17 cellular contexts compared by ENCODE assay signal in the genomic region with DNA sequence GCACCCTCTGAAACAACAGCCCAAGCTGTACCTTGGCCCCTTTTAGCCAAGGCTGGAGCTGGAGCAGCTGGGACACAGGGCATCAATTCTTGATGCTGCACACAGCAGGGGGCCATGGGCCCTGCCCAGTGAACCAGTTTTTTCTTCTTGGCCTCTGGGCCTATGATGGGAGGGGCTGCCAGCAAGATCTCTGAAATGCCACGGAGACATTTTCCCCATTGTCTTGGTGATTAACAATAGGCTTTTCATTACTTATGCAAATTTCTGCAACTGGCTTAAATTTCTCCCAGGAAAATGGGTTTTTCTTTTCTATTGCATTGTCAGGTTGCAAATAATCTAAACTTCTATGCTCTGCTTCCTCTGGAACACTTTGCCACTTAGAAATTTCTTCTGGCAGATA. TPM values are rescaled to one million over a fixed set of nuclear protein-coding genes. Genes with fewer than 3 reads are reported as not detected.
DNase-seq lines count a peak whose midpoint lies in the region; ATAC-seq, FAIRE-seq and TF ChIP-seq lines count a peak whose summit lies in the region.
"Had no signal": no experiment of that assay in that cellular context is flagged by ENCODE, and none has a peak within 500 bp of the region (broad histone marks: within the 10 kb centered on the region; RNA-seq: fewer than 3 reads in every experiment).

No MANE protein-coding gene starts in this region.

- H3K79me2 ChIP-seq in GM23338 (replicated peaks; ENCODE audit: insufficient read depth) (no peaks in the 10 kb centered on the region), mesendoderm (ENCODE audit: control insufficient read depth, insufficient read depth, low read length) (no peaks in the 10 kb centered on the region), HepG2 (ENCODE audit: insufficient read depth, low read length) (no peaks in the 10 kb centered on the region)

- H3K4ac ChIP-seq in mesendoderm (ENCODE audit: low read depth, low read length), result no peak overlapping the region

- no peak overlapping the region for H3K56ac ChIP-seq in mesendoderm (ENCODE audit: low read length)

- H2BK120ac ChIP-seq in mesendoderm (ENCODE audit: low read depth, low read length), result no peak overlapping the region

- ATAC-seq in GM23338, result no peak
- ATAC-seq in heart right ventricle, result no peak
- ATAC-seq in HepG2, result no peak
- ATAC-seq: HCT116, K562 had no signal

- H3K27me3 ChIP-seq in GM23338 (ENCODE audit: insufficient read depth), result no peaks in the 10 kb centered on the region
- no peaks in the 10 kb centered on the region for H3K27me3 ChIP-seq in mesendoderm (ENCODE audit: insufficient read depth, low read length, poor library complexity)
- H3K27me3 ChIP-seq in heart right ventricle, result no peaks in the 10 kb centered on the region
- H3K27me3 ChIP-seq in HepG2 (ENCODE audit: control insufficient read depth in 1 of 2, insufficient read depth in 2 of 2, low read length in 2 of 2), result no peaks in the 10 kb centered on the region
- H3K27me3 ChIP-seq: BE2C had no signal

- H3K36me3 ChIP-seq in GM23338 (ENCODE audit: insufficient read depth) (no peaks in the 10 kb centered on the region), mesendoderm (ENCODE audit: control insufficient read depth, insufficient read depth, low read length) (no peaks in the 10 kb centered on the region), heart right ventricle (no peaks in the 10 kb centered on the region), HepG2 (replicated peaks in 1 of 2; ENCODE audit: control insufficient read depth in 1 of 2, insufficient read depth in 2 of 2, low read length in 2 of 2) (no peaks in the 10 kb centered on the region)
- H3K36me3 ChIP-seq: BE2C had no signal

- H3K4me1 ChIP-seq in GM23338 (ENCODE audit: insufficient read depth) (no peaks in the 10 kb centered on the region; the same call in 1 of the 2 replicates), mesendoderm (ENCODE audit: control insufficient read depth, low read depth, low read length) (no peaks in the 10 kb centered on the region), heart right ventricle (no peaks in the 10 kb centered on the region), HepG2 (ENCODE audit: insufficient read depth, low read length) (no peaks in the 10 kb centered on the region)
- H3K4me1 ChIP-seq: BE2C, Caco-2 had no signal

- WGBS in mesendoderm (ENCODE audit: extremely low coverage, insufficient coverage, low lambda C conversion rate), result no CpG with 5 or more reads among the region's 1 CpG
- 53 to 69% methylated on average over 1 of the region's 1 CpG for WGBS in heart right ventricle, 2 donors
- WGBS in HepG2 (ENCODE audit: low lambda C conversion rate), result no CpG with 5 or more reads among the region's 1 CpG

- CTCF ChIA-PET in HepG2 (lab: Yijun Ruan, JAX; ENCODE audit: low intra/inter-chr PET ratio, low total read pairs), result no interaction called here

- no peak overlapping the region for H3K27ac ChIP-seq in GM23338 (ENCODE audit: low read depth)
- no peak overlapping the region for H3K27ac ChIP-seq in mesendoderm (ENCODE audit: low read depth, low read length)
- H3K27ac ChIP-seq in heart right ventricle, result no peak overlapping the region
- H3K27ac ChIP-seq in HepG2 (ENCODE audit: extremely low read length, insufficient read depth, low read length), result no peak overlapping the region
- H3K27ac ChIP-seq: C4-2B, HL-60 had no signal

- H4K5ac ChIP-seq in mesendoderm (ENCODE audit: low read length), result no peak overlapping the region

- no peaks in the 10 kb centered on the region for H3F3A ChIP-seq in GM23338 (replicated peaks; ENCODE audit: low read depth)

- H2AFZ ChIP-seq in GM23338 (no peak overlapping the region), HepG2 (ENCODE audit: low read length) (no peak overlapping the region)

- H3K27ac Mint-ChIP-seq in GM23338 (no peak overlapping the region), chondrocyte (ENCODE audit: unreplicated experiment) (no peak overlapping the region)
- H3K27ac Mint-ChIP-seq: CD4-positive, alpha-beta memory T cell had no signal

- in situ Hi-C loops in HepG2 (cut with HindIII; ENCODE audit: extremely low pct_ligation_motif_present, low pct_unique_long_range_greater_than_20kb), result no loop called here

- H3K27me3 Mint-ChIP-seq in GM23338 (ENCODE audit: insufficient read depth, low read depth, poor library complexity) (no peaks in the 10 kb centered on the region), chondrocyte (ENCODE audit: low read depth) (no peaks in the 10 kb centered on the region)
- H3K27me3 Mint-ChIP-seq: CD4-positive, alpha-beta memory T cell had no signal

- H3K4me3 ChIP-seq in GM23338 (no peak overlapping the region), mesendoderm (ENCODE audit: low read length) (no peak overlapping the region), heart right ventricle (no peak overlapping the region), HepG2 (replicated peaks in 1 of 3; ENCODE audit: insufficient read depth in 1 of 3, low read depth in 2 of 3, low read length in 3 of 3) (no peak overlapping the region)
- H3K4me3 ChIP-seq: K562 had no signal

- no peaks in the 10 kb centered on the region for H3K9me3 ChIP-seq in heart right ventricle
- H3K9me3 ChIP-seq in HepG2 (ENCODE audit: low read length), result peaks cover 11% of the 10 kb centered on the region; the same call in 1 of the 2 replicates
- H3K9me3 ChIP-seq: BE2C, Caco-2 had no signal

- no peaks in the 10 kb centered on the region for H3K79me1 ChIP-seq in mesendoderm (ENCODE audit: low read length)

- intact Hi-C loops in head of caudate nucleus (cut with DNase I), result no loop called here
- intact Hi-C loops in heart right ventricle (cut with DNase I), result no loop called here
- intact Hi-C loops in HepG2 (cut with micrococcal nuclease; ENCODE audit: unreplicated experiment), result no loop called here

- no peak overlapping the region for H3K4me2 ChIP-seq in GM23338
- no peak overlapping the region for H3K4me2 ChIP-seq in mesendoderm (ENCODE audit: low read length)
- no peak overlapping the region for H3K4me2 ChIP-seq in HepG2 (ENCODE audit: low read depth, low read length)

- no peak overlapping the region for H2AK5ac ChIP-seq in mesendoderm (ENCODE audit: low read length)

- no peak for TF ChIP-seq POLR2A in HepG2 (IDR thresholded peaks at IDR 0.05; ENCODE audit: insufficient read depth in 1 of 2, low read depth in 2 of 2, low read length in 2 of 2)

- TF ChIP-seq CTCF in GM23338 (conservative IDR thresholded peaks at IDR 0.05; ENCODE audit: low read depth in 2 of 2), result no peak
- no peak for TF ChIP-seq CTCF in chondrocyte (IDR thresholded peaks at IDR 0.05)
- no peak for TF ChIP-seq CTCF in heart right ventricle (IDR thresholded peaks at IDR 0.05)
- no peak for TF ChIP-seq CTCF in HepG2 (CRISPR knock-in tag; IDR thresholded peaks at IDR 0.05)

- no peak for FAIRE-seq in HepG2 (lab: Jason Lieb, UNC)
- FAIRE-seq: K562 had no signal

- H3K9me3 Mint-ChIP-seq in GM23338, result peaks cover 2% of the 10 kb centered on the region; the same call in 1 of the 3 replicates
- H3K9me3 Mint-ChIP-seq in chondrocyte (ENCODE audit: low read depth), result peaks cover 27% of the 10 kb centered on the region

- no peak overlapping the region for H3K18ac ChIP-seq in mesendoderm (ENCODE audit: low read length)

- DNase-seq in GM23338 (ENCODE audit: low spot score) (peak; percentile 11), head of caudate nucleus (peak in 28 of 42 donors; percentile 1 to 49 (median 18)), mesendoderm (peak; percentile 21), chondrocyte (ENCODE audit: low spot score) (no peak), heart right ventricle (no peak), NOMO-1 (lab: John Stamatoyannopoulos, UW; ENCODE audit: unreplicated experiment in 2 of 2) (no peak), HepG2 (ENCODE audit: low spot score) (no peak)
- DNase-seq: BE2C; Caco-2; CD4-positive, alpha-beta memory T cell; DMS53 had no signal

- no peak for TF ChIP-seq RAD21 in HepG2 (CRISPR knock-in tag; IDR thresholded peaks at IDR 0.05)

- BruUV-seq in HepG2 (replicated peaks; lab: Mats Ljungman, UMichigan), result no TSS peak

- no peaks in the 10 kb centered on the region for H4K20me1 ChIP-seq in GM23338 (replicated peaks; ENCODE audit: insufficient read depth)
- no peaks in the 10 kb centered on the region for H4K20me1 ChIP-seq in HepG2 (ENCODE audit: insufficient read depth, low read length)

- no peak overlapping the region for H2BK15ac ChIP-seq in mesendoderm (replicated peaks; ENCODE audit: low read depth)

- no peak overlapping the region for H3K9ac ChIP-seq in mesendoderm (ENCODE audit: low read length)
- no peak overlapping the region for H3K9ac ChIP-seq in HepG2 (ENCODE audit: insufficient read depth, low read depth, low read length)

- no peak overlapping the region for H3K23ac ChIP-seq in mesendoderm (ENCODE audit: low read length)

- H3K36me3 Mint-ChIP-seq in GM23338 (ENCODE audit: low read depth), result no peaks in the 10 kb centered on the region
- no peaks in the 10 kb centered on the region for H3K36me3 Mint-ChIP-seq in chondrocyte (ENCODE audit: low read depth)
- H3K36me3 Mint-ChIP-seq: CD4-positive, alpha-beta memory T cell had no signal

- H3K9me2 ChIP-seq in GM23338 (ENCODE audit: insufficient read depth), result no peaks in the 10 kb centered on the region

- TF ChIP-seq EP300 in HepG2 (IDR thresholded peaks at IDR 0.05; ENCODE audit: low read depth in 2 of 2, low read length in 2 of 2), result no peak
- no peak for TF ChIP-seq EP300 in HepG2 (CRISPR knock-in tag; IDR thresholded peaks at IDR 0.05; ENCODE audit: borderline replicate concordance)

- H3K4me1 Mint-ChIP-seq in GM23338, result peaks cover 6% of the 10 kb centered on the region; the same call in 1 of the 3 replicates
- no peaks in the 10 kb centered on the region for H3K4me1 Mint-ChIP-seq in chondrocyte (ENCODE audit: low read depth)
- H3K4me1 Mint-ChIP-seq: CD4-positive, alpha-beta memory T cell had no signal

- POLR2A ChIA-PET in HepG2 (lab: Yijun Ruan, JAX), result no interaction called here

- no peak overlapping the region for H2BK5ac ChIP-seq in mesendoderm (ENCODE audit: low read length)

- H3K4me3 Mint-ChIP-seq in GM23338 (no peak overlapping the region), chondrocyte (ENCODE audit: unreplicated experiment) (no peak overlapping the region)
- H3K4me3 Mint-ChIP-seq: CD4-positive, alpha-beta memory T cell had no signal

- no peak overlapping the region for H4K8ac ChIP-seq in mesendoderm (ENCODE audit: low read depth, low read length)

RNA-seq across cellular contexts. Expression of a gene that starts 49.1 kb away (rescaled TPM):
- 0.45 TPM in 1 of 2 replicates, not detected in the other for total RNA-seq in GM23338 (2014; rRNA removed; shearing (Covaris generic))
- not detected in 2 replicates for polyA plus RNA-seq in GM23338 (2016; fragmentation: Nextera tagmentation; extraction: Ambion mirVana)
- 0.13 TPM for polyA plus RNA-seq in mesendoderm (2013, experiment 1 of 2)
- 0.21 TPM for polyA plus RNA-seq in mesendoderm (2013, experiment 2 of 2)
- not detected in 3 replicates for total RNA-seq in chondrocyte
- total RNA-seq in heart right ventricle, result not detected
- polyA plus RNA-seq in heart right ventricle, result not detected
- total RNA-seq in HepG2 (2016; rRNA removed; fragmentation: Illumina TruSeq; extraction: Trizol), result not detected in 2 replicates
- not detected in 2 replicates for total RNA-seq in HepG2 (2016; cell fraction: cytosol; rRNA removed; fragmentation: Illumina TruSeq; extraction: Trizol; ENCODE audit: low read depth)
- not detected in 2 replicates for total RNA-seq in HepG2 (2016; cell fraction: insoluble cytoplasmic fraction; rRNA removed; fragmentation: Illumina TruSeq; extraction: Trizol)
- total RNA-seq in HepG2 (2016; cell fraction: membrane; rRNA removed; fragmentation: Illumina TruSeq; extraction: Trizol), result not detected in 2 replicates
- total RNA-seq in HepG2 (2016; cell fraction: nucleus; rRNA removed; fragmentation: Illumina TruSeq; extraction: Trizol), result not detected in 2 replicates
- not detected in 2 replicates for polyA plus RNA-seq in HepG2 (2011; rRNA removed)
- not detected in 2 replicates for polyA plus RNA-seq in HepG2 (2011; cell fraction: cytosol; rRNA removed)
- not detected in 2 replicates for polyA plus RNA-seq in HepG2 (2011; cell fraction: nucleus; rRNA removed)
- polyA plus RNA-seq in HepG2 (2012), result not detected in 2 replicates
- polyA plus RNA-seq in HepG2 (2016; cell fraction: cytosol; fragmentation: Illumina TruSeq; extraction: Trizol; ENCODE audit: low read depth), result not detected in 2 replicates
- polyA plus RNA-seq in HepG2 (2016; cell fraction: insoluble cytoplasmic fraction; fragmentation: Illumina TruSeq; extraction: Trizol; ENCODE audit: low read depth), result not detected in 2 replicates
- not detected in 2 replicates for polyA plus RNA-seq in HepG2 (2016; cell fraction: membrane; fragmentation: Illumina TruSeq; extraction: Trizol; ENCODE audit: low read depth)
- not detected in 2 replicates for polyA plus RNA-seq in HepG2 (2016; cell fraction: nucleus; fragmentation: Illumina TruSeq; extraction: Trizol; ENCODE audit: insufficient read depth, low read depth)
- not detected in 2 replicates for polyA minus RNA-seq in HepG2 (2011; rRNA and poly(A)+ RNA removed; ENCODE audit: low replicate concordance)
- not detected in 2 replicates for polyA minus RNA-seq in HepG2 (2011; cell fraction: cytosol; rRNA and poly(A)+ RNA removed)
- polyA minus RNA-seq in HepG2 (2011; cell fraction: nucleus; rRNA and poly(A)+ RNA removed), result not detected in 2 replicates
- total RNA-seq: Caco-2; CD4-positive, alpha-beta memory T cell; K562 had no signal
- polyA plus RNA-seq: CD4-positive, alpha-beta memory T cell had no signal

RNA-seq across cellular contexts. Expression of a gene that starts 54.1 kb away (rescaled TPM):
- 0.45 TPM in 1 of 2 replicates, not detected in the other for total RNA-seq in GM23338 (2014; rRNA removed; shearing (Covaris generic))
- polyA plus RNA-seq in GM23338 (2016; fragmentation: Nextera tagmentation; extraction: Ambion mirVana) (not detected in 2 replicates), heart right ventricle (not detected), HepG2 (2011; rRNA removed) (not detected in 2 replicates)
- 0.13 TPM for polyA plus RNA-seq in mesendoderm (2013, experiment 1 of 2)
- 0.21 TPM for polyA plus RNA-seq in mesendoderm (2013, experiment 2 of 2)
- total RNA-seq in chondrocyte (not detected in 3 replicates), heart right ventricle (not detected), HepG2 (2016; rRNA removed; fragmentation: Illumina TruSeq; extraction: Trizol) (not detected in 2 replicates)
- not detected in 2 replicates for total RNA-seq in HepG2 (2016; cell fraction: cytosol; rRNA removed; fragmentation: Illumina TruSeq; extraction: Trizol; ENCODE audit: low read depth)
- not detected in 2 replicates for total RNA-seq in HepG2 (2016; cell fraction: insoluble cytoplasmic fraction; rRNA removed; fragmentation: Illumina TruSeq; extraction: Trizol)
- total RNA-seq in HepG2 (2016; cell fraction: membrane; rRNA removed; fragmentation: Illumina TruSeq; extraction: Trizol), result not detected in 2 replicates
- not detected in 2 replicates for total RNA-seq in HepG2 (2016; cell fraction: nucleus; rRNA removed; fragmentation: Illumina TruSeq; extraction: Trizol)
- polyA plus RNA-seq in HepG2 (2011; cell fraction: cytosol; rRNA removed), result not detected in 2 replicates
- polyA plus RNA-seq in HepG2 (2011; cell fraction: nucleus; rRNA removed), result not detected in 2 replicates
- polyA plus RNA-seq in HepG2 (2012), result not detected in 2 replicates
- not detected in 2 replicates for polyA plus RNA-seq in HepG2 (2016; cell fraction: cytosol; fragmentation: Illumina TruSeq; extraction: Trizol; ENCODE audit: low read depth)
- not detected in 2 replicates for polyA plus RNA-seq in HepG2 (2016; cell fraction: insoluble cytoplasmic fraction; fragmentation: Illumina TruSeq; extraction: Trizol; ENCODE audit: low read depth)
- polyA plus RNA-seq in HepG2 (2016; cell fraction: membrane; fragmentation: Illumina TruSeq; extraction: Trizol; ENCODE audit: low read depth), result not detected in 2 replicates
- polyA plus RNA-seq in HepG2 (2016; cell fraction: nucleus; fragmentation: Illumina TruSeq; extraction: Trizol; ENCODE audit: insufficient read depth, low read depth), result not detected in 2 replicates
- not detected in 2 replicates for polyA minus RNA-seq in HepG2 (2011; rRNA and poly(A)+ RNA removed; ENCODE audit: low replicate concordance)
- not detected in 2 replicates for polyA minus RNA-seq in HepG2 (2011; cell fraction: cytosol; rRNA and poly(A)+ RNA removed)
- polyA minus RNA-seq in HepG2 (2011; cell fraction: nucleus; rRNA and poly(A)+ RNA removed), result not detected in 2 replicates
- total RNA-seq: Caco-2; CD4-positive, alpha-beta memory T cell; H4; K562 had no signal
- polyA plus RNA-seq: CD4-positive, alpha-beta memory T cell had no signal

RNA-seq across cellular contexts. Expression of a gene that starts 59.9 kb away (rescaled TPM):
- not detected in 2 replicates for total RNA-seq in GM23338 (2014; rRNA removed; shearing (Covaris generic))
- polyA plus RNA-seq in GM23338 (2016; fragmentation: Nextera tagmentation; extraction: Ambion mirVana) (not detected in 2 replicates), heart right ventricle (not detected), HepG2 (2011; rRNA removed) (not detected in 2 replicates)
- polyA plus RNA-seq in mesendoderm (2013, experiment 1 of 2), result not detected
- 0.07 TPM for polyA plus RNA-seq in mesendoderm (2013, experiment 2 of 2)
- total RNA-seq in chondrocyte (not detected in 3 replicates), heart right ventricle (not detected), HepG2 (2016; rRNA removed; fragmentation: Illumina TruSeq; extraction: Trizol) (not detected in 2 replicates)
- not detected in 2 replicates for total RNA-seq in HepG2 (2016; cell fraction: cytosol; rRNA removed; fragmentation: Illumina TruSeq; extraction: Trizol; ENCODE audit: low read depth)
- not detected in 2 replicates for total RNA-seq in HepG2 (2016; cell fraction: insoluble cytoplasmic fraction; rRNA removed; fragmentation: Illumina TruSeq; extraction: Trizol)
- not detected in 2 replicates for total RNA-seq in HepG2 (2016; cell fraction: membrane; rRNA removed; fragmentation: Illumina TruSeq; extraction: Trizol)
- total RNA-seq in HepG2 (2016; cell fraction: nucleus; rRNA removed; fragmentation: Illumina TruSeq; extraction: Trizol), result not detected in 2 replicates
- not detected in 2 replicates for polyA plus RNA-seq in HepG2 (2011; cell fraction: cytosol; rRNA removed)
- not detected in 2 replicates for polyA plus RNA-seq in HepG2 (2011; cell fraction: nucleus; rRNA removed)
- polyA plus RNA-seq in HepG2 (2012), result not detected in 2 replicates
- polyA plus RNA-seq in HepG2 (2016; cell fraction: cytosol; fragmentation: Illumina TruSeq; extraction: Trizol; ENCODE audit: low read depth), result not detected in 2 replicates
- polyA plus RNA-seq in HepG2 (2016; cell fraction: insoluble cytoplasmic fraction; fragmentation: Illumina TruSeq; extraction: Trizol; ENCODE audit: low read depth), result not detected in 2 replicates
- polyA plus RNA-seq in HepG2 (2016; cell fraction: membrane; fragmentation: Illumina TruSeq; extraction: Trizol; ENCODE audit: low read depth), result not detected in 2 replicates
- not detected in 2 replicates for polyA plus RNA-seq in HepG2 (2016; cell fraction: nucleus; fragmentation: Illumina TruSeq; extraction: Trizol; ENCODE audit: insufficient read depth, low read depth)
- not detected in 2 replicates for polyA minus RNA-seq in HepG2 (2011; rRNA and poly(A)+ RNA removed; ENCODE audit: low replicate concordance)
- polyA minus RNA-seq in HepG2 (2011; cell fraction: cytosol; rRNA and poly(A)+ RNA removed), result not detected in 2 replicates
- polyA minus RNA-seq in HepG2 (2011; cell fraction: nucleus; rRNA and poly(A)+ RNA removed), result not detected in 2 replicates
- total RNA-seq: A172; Caco-2; CD4-positive, alpha-beta memory T cell; K562 had no signal
- polyA plus RNA-seq: CD4-positive, alpha-beta memory T cell had no signal

Comparison
In these comparisons a context has a peak if more than half of its experiments do, and no peak if none do; other contexts are left out.
1. DNase-seq: peak in GM23338 (single experiment), head of caudate nucleus (28 of 42) and mesendoderm (single experiment); none in chondrocyte (single experiment), heart right ventricle (0 of 2), NOMO-1 (0 of 2) and HepG2 (single experiment).